8 cellular contexts compared by ENCODE assay signal in genomic region chr1:156295391-156295947, GRCh38. TPM values are rescaled to one million over a fixed set of nuclear protein-coding genes. Genes with fewer than 3 reads are reported as not detected.
DNase-seq lines count a peak whose midpoint lies in the region; ATAC-seq and TF ChIP-seq lines count a peak whose summit lies in the region.

Gene GLMP (minus strand): TSS chr1:156295679. CDS start chr1:156295645, 34 bp downstream.

- no peaks in the 10 kb centered on the region for H3K27me3 Mint-ChIP-seq in naive B cell
- H3K27me3 Mint-ChIP-seq in stimulated activated naive CD8-positive, alpha-beta T cell treated with anti-CD3 and anti-CD28 coated beads, Interleukin-15, Interleukin-2, amounts not matched to agents 100 ng/mL and 50 ng/mL, for 24 hours, result no peaks in the 10 kb centered on the region

- DNase-seq in DMS53 (lab: John Stamatoyannopoulos, UW) (peak; percentile 76), HPDE6-E6E7 (ENCODE audit: extremely low spot score) (peak; percentile 39), RKO (ENCODE audit: low spot score) (peak; percentile 82), fibroblast of the aortic adventitia (ENCODE audit: low read depth) (peak; percentile 81), naive B cell (peak; percentile 39)
- DNase-seq in activated effector memory CD4-positive, alpha-beta T cell treated with Interleukin-2 at 50 U/mL for 16 hours, result peak; percentile 44

- no peaks in the 10 kb centered on the region for H3K36me3 Mint-ChIP-seq in naive B cell
- H3K36me3 Mint-ChIP-seq in stimulated activated naive CD8-positive, alpha-beta T cell treated with anti-CD3 and anti-CD28 coated beads, Interleukin-15, Interleukin-2, amounts not matched to agents 100 ng/mL and 50 ng/mL, for 24 hours (ENCODE audit: low read depth), result peaks cover 12% of the 10 kb centered on the region

- no peaks in the 10 kb centered on the region for H3K9me3 Mint-ChIP-seq in naive B cell
- no peaks in the 10 kb centered on the region for H3K9me3 Mint-ChIP-seq in stimulated activated naive CD8-positive, alpha-beta T cell treated with anti-CD3 and anti-CD28 coated beads, Interleukin-15, Interleukin-2, amounts not matched to agents 100 ng/mL and 50 ng/mL, for 24 hours

- peaks cover 20 to 33% (median 22%) of the 10 kb centered on the region in 3 donors for H3K4me1 Mint-ChIP-seq in naive B cell
- H3K4me1 Mint-ChIP-seq in stimulated activated naive CD8-positive, alpha-beta T cell treated with anti-CD3 and anti-CD28 coated beads, Interleukin-15, Interleukin-2, amounts not matched to agents 100 ng/mL and 50 ng/mL, for 24 hours (ENCODE audit: low read depth), result peaks cover 20% of the 10 kb centered on the region

- no peak for TF ChIP-seq CTCF in fibroblast of the aortic adventitia (IDR thresholded peaks at IDR 0.05; ENCODE audit: insufficient read depth, low read length)

- peak within 1 kb of the TSS; percentile 82 to 95 (median 92) for H3K4me3 Mint-ChIP-seq in naive B cell
- peak within 1 kb of the TSS; percentile 85 for H3K4me3 Mint-ChIP-seq in stimulated activated naive CD8-positive, alpha-beta T cell treated with anti-CD3 and anti-CD28 coated beads, Interleukin-15, Interleukin-2, amounts not matched to agents 100 ng/mL and 50 ng/mL, for 24 hours

- peak within 1 kb of the TSS in 5 of 6 donors; percentile 69 to 94 (median 86) for H3K27ac Mint-ChIP-seq in naive B cell
- H3K27ac Mint-ChIP-seq in stimulated activated naive CD8-positive, alpha-beta T cell treated with anti-CD3 and anti-CD28 coated beads, Interleukin-15, Interleukin-2, amounts not matched to agents 100 ng/mL and 50 ng/mL, for 24 hours, result no peak within 1 kb of the TSS

- H3K4me3 ChIP-seq in fibroblast of the aortic adventitia (ENCODE audit: low read depth, low read length), result peak within 1 kb of the TSS; percentile 93

- ATAC-seq in naive B cell (ENCODE audit: low read depth in 2 of 2) (peak; percentile 77 to 85), HG03039 (IDR thresholded peaks at IDR 0.05; ENCODE audit: unreplicated experiment) (no peak)

RNA-seq across cellular contexts. Expression of gene GLMP, which starts in this region (rescaled TPM):
- 62.4 and 71.5 TPM in 2 replicates for total RNA-seq in fibroblast of the aortic adventitia (ENCODE audit: low replicate concordance)
- polyA plus RNA-seq in naive B cell (ENCODE audit: low read depth in 6 of 6), result 10 to 100 TPM in 2 of 6 donors, 1 to 10 TPM in 4; 6.3 to 13.4 (median 8.9) TPM
